ENCODE assay signal across 2 cellular contexts in the genomic region with DNA sequence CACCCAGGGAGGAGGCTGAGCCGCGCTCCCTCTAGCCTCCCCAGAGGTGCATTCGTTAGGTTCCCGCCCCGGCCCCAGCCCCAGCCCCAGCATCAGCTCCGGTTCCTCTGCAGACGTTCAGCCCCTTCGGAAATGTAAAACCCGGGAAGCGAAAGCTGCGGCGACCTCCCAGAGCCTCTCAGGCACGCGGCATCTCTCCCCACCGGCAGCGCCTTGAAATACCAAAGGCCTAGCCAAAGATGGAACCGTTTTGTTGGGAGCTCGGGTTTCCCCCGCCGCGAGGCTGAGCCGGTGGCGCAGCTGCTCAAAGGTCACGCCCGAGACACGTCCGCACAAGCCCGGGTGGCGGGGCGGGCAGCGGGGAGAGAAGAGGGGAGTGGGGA.
TF ChIP-seq lines count a peak whose summit lies in the region.

No MANE protein-coding gene starts in this region.

TF ChIP-seq in SK-N-SH, 30 proteins besides CTCF, POLR2A, EP300 and RAD21 (continued from another document):
- TF ChIP-seq, protein P1, sequence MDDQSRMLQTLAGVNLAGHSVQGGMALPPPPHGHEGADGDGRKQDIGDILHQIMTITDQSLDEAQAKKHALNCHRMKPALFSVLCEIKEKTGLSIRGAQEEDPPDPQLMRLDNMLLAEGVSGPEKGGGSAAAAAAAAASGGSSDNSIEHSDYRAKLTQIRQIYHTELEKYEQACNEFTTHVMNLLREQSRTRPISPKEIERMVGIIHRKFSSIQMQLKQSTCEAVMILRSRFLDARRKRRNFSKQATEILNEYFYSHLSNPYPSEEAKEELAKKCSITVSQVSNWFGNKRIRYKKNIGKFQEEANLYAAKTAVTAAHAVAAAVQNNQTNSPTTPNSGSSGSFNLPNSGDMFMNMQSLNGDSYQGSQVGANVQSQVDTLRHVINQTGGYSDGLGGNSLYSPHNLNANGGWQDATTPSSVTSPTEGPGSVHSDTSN (IDR thresholded peaks at IDR 0.05): no peak
- TF ChIP-seq JUND (IDR thresholded peaks at IDR 0.05) (no peak), NRF1 (IDR thresholded peaks at IDR 0.05; ENCODE audit: low read depth, low read length) (no peak), FOXM1 (IDR thresholded peaks at IDR 0.05; ENCODE audit: low read depth) (no peak)

TF ChIP-seq in SK-N-SH treated with all-trans-retinoic acid at 6 μM for 48 hours, 23 proteins besides CTCF, POLR2A, EP300 and RAD21 (continued from another document):
- TF ChIP-seq GLIS3 (CRISPR knock-in tag; IDR thresholded peaks at IDR 0.05): no peak
- TF ChIP-seq SNAI2 (CRISPR knock-in tag; IDR thresholded peaks at IDR 0.05): no peak
- TF ChIP-seq RARB (CRISPR knock-in tag; IDR thresholded peaks at IDR 0.05): no peak
- no peak for TF ChIP-seq CREB5 (CRISPR knock-in tag; IDR thresholded peaks at IDR 0.05; ENCODE audit: low read depth)
- no peak for TF ChIP-seq ZFP3 (CRISPR knock-in tag; IDR thresholded peaks at IDR 0.05)
- no peak for TF ChIP-seq ESRRG (CRISPR knock-in tag; IDR thresholded peaks at IDR 0.05)
- TF ChIP-seq TSHZ2 (CRISPR knock-in tag; IDR thresholded peaks at IDR 0.05): no peak
- no peak for TF ChIP-seq ZFP30 (CRISPR knock-in tag; IDR thresholded peaks at IDR 0.05)
- no peak for TF ChIP-seq ZNF8 (CRISPR knock-in tag; IDR thresholded peaks at IDR 0.05)
- no peak for TF ChIP-seq OSR1 (CRISPR knock-in tag; IDR thresholded peaks at IDR 0.05)
- TF ChIP-seq TOX (CRISPR knock-in tag; IDR thresholded peaks at IDR 0.05; ENCODE audit: borderline replicate concordance): no peak
- no peak for TF ChIP-seq ZNF565 (CRISPR knock-in tag; conservative IDR thresholded peaks at IDR 0.05; ENCODE audit: low read depth)
- TF ChIP-seq PATZ1 (CRISPR knock-in tag; IDR thresholded peaks at IDR 0.05; ENCODE audit: borderline replicate concordance): no peak
- TF ChIP-seq TCF4 (CRISPR knock-in tag; IDR thresholded peaks at IDR 0.05; ENCODE audit: borderline replicate concordance): no peak
- no peak for TF ChIP-seq CSDC2 (CRISPR knock-in tag; IDR thresholded peaks at IDR 0.05)
- TF ChIP-seq BACH2 (CRISPR knock-in tag; IDR thresholded peaks at IDR 0.05; ENCODE audit: borderline replicate concordance): no peak
